ENCODE assay signal across 8 cellular contexts in genomic region chr16:15857779-15858560, GRCh38. TPM values are rescaled to one million over a fixed set of nuclear protein-coding genes. Genes with fewer than 3 reads are reported as not detected.
DNase-seq lines count a peak whose midpoint lies in the region; ATAC-seq and TF ChIP-seq lines count a peak whose summit lies in the region.

No MANE protein-coding gene starts in this region.

- TF ChIP-seq CTCF in A673 (conservative IDR thresholded peaks at IDR 0.05; ENCODE audit: low read depth, low read length): no peak

- peak overlapping the region; percentile 57 for H2BK120ac ChIP-seq in mesenchymal stem cell (ENCODE audit: low read depth, low read length)

- H3K14ac ChIP-seq in mesenchymal stem cell (ENCODE audit: low read length in 2 of 2): peak overlapping the region in 1 of 2 experiments; percentile 87

- intact Hi-C loops in A673 (cut with micrococcal nuclease; ENCODE audit: unreplicated experiment): no loop called here
- intact Hi-C loops in aorta (cut with DNase I): loop anchor here in 1 of 2 donors (10.0 kb wide), 1 partner anchor 227 kb away; no protein-coding TSS in a partner anchor

- H4K8ac ChIP-seq in mesenchymal stem cell (ENCODE audit: low read length): peak overlapping the region; percentile 43

- under 1% methylated on average over 50 of the region's 55 CpGs for WGBS in mesenchymal stem cell
- 1% methylated on average over 45 to 55 of the region's 55 CpGs for WGBS in aorta, 2 donors

- no peak for DNase-seq in A673 (ENCODE audit: low spot score)
- DNase-seq in HS-27A (ENCODE audit: low read depth): peak; percentile 14
- peak; percentile 44 for DNase-seq in dermis blood vessel endothelial cell
- peak; percentile 69 for DNase-seq in mesenchymal stem cell
- peak; percentile 85 to 91 for DNase-seq in aorta
- DNase-seq in middle frontal gyrus (ENCODE audit: extremely low spot score, low spot score): no peak
- no peak for DNase-seq in midbrain (lab: John Stamatoyannopoulos, UW)
- no peak for DNase-seq in SK-N-DZ (ENCODE audit: low spot score)

- no peaks in the 10 kb centered on the region for H3K36me3 ChIP-seq in A673 (ENCODE audit: insufficient read depth, low read length, poor library complexity, severe bottlenecking)
- H3K36me3 ChIP-seq in mesenchymal stem cell (ENCODE audit: control insufficient read depth in 1 of 2, insufficient read depth in 2 of 2, low read depth in 1 of 2, low read length in 2 of 2): peaks cover 0 to 4% of the 10 kb centered on the region in 2 experiments
- H3K36me3 ChIP-seq in aorta (ENCODE audit: control insufficient read depth in 1 of 2, insufficient read depth in 2 of 2, low read length in 1 of 2): no peaks in the 10 kb centered on the region

- H2BK12ac ChIP-seq in mesenchymal stem cell (ENCODE audit: low read length in 2 of 2): no peak overlapping the region

- H2BK5ac ChIP-seq in mesenchymal stem cell (ENCODE audit: low read depth, low read length, poor library complexity, severe bottlenecking): no peak overlapping the region

- H3K18ac ChIP-seq in mesenchymal stem cell (ENCODE audit: low read depth in 1 of 2, low read length in 2 of 2): peak overlapping the region in 1 of 2 experiments; percentile 57

- H3K4me3 ChIP-seq in A673 (ENCODE audit: low read depth, low read length, poor library complexity, severe bottlenecking) (peak overlapping the region; percentile 32), mesenchymal stem cell (ENCODE audit: insufficient read depth in 1 of 2, low read depth in 1 of 2, low read length in 2 of 2) (peak overlapping the region; percentile 56 to 77), aorta (ENCODE audit: low read length in 2 of 2) (peak overlapping the region; percentile 83 to 99)

- H2AFZ ChIP-seq in mesenchymal stem cell (ENCODE audit: low read depth, low read length): peak overlapping the region; percentile 73

- POLR2A ChIA-PET in A673 (lab: Charles Lee; ENCODE audit: low non-redundant PET): no interaction called here

- H4K91ac ChIP-seq in mesenchymal stem cell (ENCODE audit: low read length): no peak overlapping the region

- H3K4me1 ChIP-seq in A673 (ENCODE audit: insufficient read depth, low read length, poor library complexity, severe bottlenecking) (no peaks in the 10 kb centered on the region), mesenchymal stem cell (ENCODE audit: control insufficient read depth, insufficient read depth, low read depth, low read length) (peaks cover 15% of the 10 kb centered on the region), aorta (ENCODE audit: control insufficient read depth in 1 of 2, insufficient read depth in 2 of 2, low read length in 2 of 2) (no peaks in the 10 kb centered on the region)

- H3K9ac ChIP-seq in mesenchymal stem cell (ENCODE audit: low read length): peak overlapping the region; percentile 56

- H3K4me2 ChIP-seq in mesenchymal stem cell (ENCODE audit: low read length, poor library complexity, severe bottlenecking): peak overlapping the region; percentile 94

- CTCF ChIA-PET in A673 (lab: Charles Lee): no interaction called here

- H3K27me3 ChIP-seq in A673 (replicated peaks; ENCODE audit: insufficient read depth, low read depth, low read length, poor library complexity) (peaks cover 55% of the 10 kb centered on the region), mesenchymal stem cell (ENCODE audit: control insufficient read depth in 1 of 2, insufficient read depth in 1 of 2, low read length in 2 of 2) (peaks cover 55% of the 10 kb centered on the region in 2 experiments), aorta (ENCODE audit: control insufficient read depth in 1 of 2, insufficient read depth in 2 of 2, low read length in 1 of 2) (no peaks in the 10 kb centered on the region)

- no peak overlapping the region for H3K23ac ChIP-seq in mesenchymal stem cell (ENCODE audit: low read length in 2 of 2)

- no TSS peak for BruUV-seq in A673 (replicated peaks; lab: Mats Ljungman, UMichigan)

- H3K4ac ChIP-seq in mesenchymal stem cell (ENCODE audit: low read depth in 1 of 2, low read length in 2 of 2): peak overlapping the region; percentile 27 to 49

- H3K79me1 ChIP-seq in mesenchymal stem cell (replicated peaks; ENCODE audit: low read length, poor library complexity, severe bottlenecking): no peaks in the 10 kb centered on the region

- peak; percentile 84 for ATAC-seq in aorta (ENCODE audit: low FRiP score)

- H3K27ac ChIP-seq in A673 (ENCODE audit: low read depth, low read length, poor library complexity, severe bottlenecking): no peak overlapping the region
- no peak overlapping the region for H3K27ac ChIP-seq in mesenchymal stem cell (ENCODE audit: low read length, poor library complexity, severe bottlenecking)
- peak overlapping the region; percentile 96 to 97 for H3K27ac ChIP-seq in aorta (ENCODE audit: low read depth in 1 of 2, low read length in 2 of 2)

- no peak overlapping the region for H2AK5ac ChIP-seq in mesenchymal stem cell (ENCODE audit: low read length, severe bottlenecking)

- peak overlapping the region; percentile 73 for H2BK15ac ChIP-seq in mesenchymal stem cell (ENCODE audit: low read depth, poor library complexity, severe bottlenecking)

- H3K9me3 ChIP-seq in A673 (ENCODE audit: low read depth, low read length, poor library complexity, severe bottlenecking) (no peaks in the 10 kb centered on the region), mesenchymal stem cell (ENCODE audit: control insufficient read depth, low read length) (no peaks in the 10 kb centered on the region), aorta (ENCODE audit: control insufficient read depth, low read length) (no peaks in the 10 kb centered on the region)

RNA-seq across cellular contexts. Expression of gene MYH11, which starts 1.1 kb away (rescaled TPM):
- total RNA-seq in A673 (2021) (not detected in 2 replicates), dermis blood vessel endothelial cell (0.05 TPM in 1 of 2 replicates, not detected in the other), aorta (1,000 to 10,000 TPM; 1,606 to 2,053 TPM)
- polyA plus RNA-seq in mesenchymal stem cell (2013, experiment 1 of 2): 0.01 TPM
- polyA plus RNA-seq in mesenchymal stem cell (2013, experiment 2 of 2): 0.01 TPM
- 100 to 1,000 TPM; 631 to 732 TPM for polyA plus RNA-seq in aorta
- not detected in 2 replicates for polyA plus RNA-seq in SK-N-DZ (2014; cell fraction: cytosol; rRNA removed)
- polyA plus RNA-seq in SK-N-DZ (2014; cell fraction: nucleus; rRNA removed): not detected in 2 replicates

RNA-seq across cellular contexts. Expression of gene CEP20, which starts 30.4 kb away (rescaled TPM):
- total RNA-seq in A673 (2021): 50.2 and 51.0 TPM in 2 replicates
- 20.4 and 29.0 TPM in 2 replicates for total RNA-seq in dermis blood vessel endothelial cell
- 28.3 TPM for polyA plus RNA-seq in mesenchymal stem cell (2013, experiment 1 of 2)
- 27.8 TPM for polyA plus RNA-seq in mesenchymal stem cell (2013, experiment 2 of 2)
- 10 to 100 TPM; 21.3 to 26.2 TPM for total RNA-seq in aorta
- polyA plus RNA-seq in aorta: 10 to 100 TPM; 23.1 to 26.8 TPM
- 60.5 and 63.1 TPM in 2 replicates for polyA plus RNA-seq in SK-N-DZ (2014; cell fraction: cytosol; rRNA removed)
- 15.3 and 20.2 TPM in 2 replicates for polyA plus RNA-seq in SK-N-DZ (2014; cell fraction: nucleus; rRNA removed)

Comparison
In these comparisons a context has a peak if more than half of its experiments do, and no peak if none do; other contexts are left out.
1. DNase-seq: peak in HS-27A (single experiment), dermis blood vessel endothelial cell (single experiment), mesenchymal stem cell (single experiment) and aorta (2 of 2); none in A673 (single experiment), middle frontal gyrus (single experiment), midbrain (single experiment) and SK-N-DZ (single experiment).
2. H3K27ac ChIP-seq: peak in aorta (2 of 2); none in A673 (single experiment) and mesenchymal stem cell (single experiment).
3. H3K4me3 ChIP-seq: peak in every context shown above with its lines; median percentile 91 in aorta; 66 in mesenchymal stem cell; 32 in A673.
4. RNA of gene MYH11, which starts 1.1 kb away (total RNA-seq): 1,606 to 2,053 TPM in aorta; not detected in A673 and 0.05 TPM in dermis blood vessel endothelial cell; every median in the first group is over 1,000 times any median in the second.